8 cellular contexts compared by ENCODE assay signal in genomic region chr18:74291771-74292540, GRCh38. TPM values are rescaled to one million over a fixed set of nuclear protein-coding genes. Genes with fewer than 3 reads are reported as not detected.
A peak's percentile ranks its signal among the peaks of the same experiment; 100 is the strongest.
DNase-seq lines count a peak whose midpoint lies in the region; ATAC-seq and TF ChIP-seq lines count a peak whose summit lies in the region.

Gene CYB5A (minus strand): TSS chr18:74291963. CDS start chr18:74291875, 88 bp downstream.

- WGBS in right cardiac atrium, result under 1% methylated on average over 68 of the region's 68 CpGs

- no peaks in the 10 kb centered on the region for H3K9me3 ChIP-seq in ascending aorta
- no peaks in the 10 kb centered on the region for H3K9me3 ChIP-seq in right cardiac atrium (ENCODE audit: control insufficient read depth, low read length)
- no peaks in the 10 kb centered on the region for H3K9me3 ChIP-seq in vagina

- H3K27me3 ChIP-seq in ascending aorta, result no peaks in the 10 kb centered on the region
- H3K27me3 ChIP-seq in right cardiac atrium (ENCODE audit: control insufficient read depth, insufficient read depth), result no peaks in the 10 kb centered on the region
- H3K27me3 ChIP-seq in vagina, result no peaks in the 10 kb centered on the region

- peak; percentile 99 for ATAC-seq in HG02678 (IDR thresholded peaks at IDR 0.05; ENCODE audit: unreplicated experiment)
- ATAC-seq in right cardiac atrium, result peak; percentile 99 to 100

- H3K4me3 ChIP-seq in GM12865 (ENCODE audit: low read depth, low read length), result peak within 1 kb of the TSS; percentile 75
- peak within 1 kb of the TSS; percentile 63 to 87 for H3K4me3 ChIP-seq in ascending aorta
- peak within 1 kb of the TSS; percentile 85 for H3K4me3 ChIP-seq in right cardiac atrium (ENCODE audit: low read length)
- H3K4me3 ChIP-seq in vagina, result peak within 1 kb of the TSS; percentile 56 to 79

- no peak for TF ChIP-seq CTCF in GM12865 (IDR thresholded peaks at IDR 0.05; ENCODE audit: insufficient read depth, low read depth, low read length, missing control alignments)
- no peak for TF ChIP-seq CTCF in ascending aorta (IDR thresholded peaks at IDR 0.05)
- no peak for TF ChIP-seq CTCF in vagina (IDR thresholded peaks at IDR 0.05)

- H3K36me3 ChIP-seq in ascending aorta (no peaks in the 10 kb centered on the region), vagina (no peaks in the 10 kb centered on the region)

- TF ChIP-seq POLR2A in vagina (IDR thresholded peaks at IDR 0.05), result peak in 1 of 2 donors; percentile 8

- intact Hi-C loops in T-helper 2 cell treated with Interferon-gamma antibody and Interleukin-4, amounts not matched to agents 100 ng/mL and 5 ng/mL, for 36 hours (cut with micrococcal nuclease), result loop anchor here (1.0 to 5.0 kb wide), 4 partner anchors 145 to 920 kb away; partner anchors contain the start of genes CNDP2, FBXO15, TSHZ1 and ZNF407
- intact Hi-C loops in ascending aorta (cut with DNase I) (loop anchor here (1.0 to 5.0 kb wide), 5 partner anchors 60 to 915 kb away; partner anchors contain the start of genes PTGR3 and TIMM21), right cardiac atrium (cut with DNase I) (no loop called here), vagina (cut with DNase I) (no loop called here)

- H3K4me1 ChIP-seq in ascending aorta (peaks cover 5 to 8% of the 10 kb centered on the region in 2 donors), right cardiac atrium (ENCODE audit: control insufficient read depth, insufficient read depth, low read length) (no peaks in the 10 kb centered on the region), vagina (peaks cover 16% of the 10 kb centered on the region)

- peak within 1 kb of the TSS; percentile 30 to 58 for H3K27ac ChIP-seq in ascending aorta
- H3K27ac ChIP-seq in right cardiac atrium (ENCODE audit: low read length), result peak within 1 kb of the TSS; percentile 39
- peak within 1 kb of the TSS; percentile 70 for H3K27ac ChIP-seq in vagina

- DNase-seq in GM12865 (ENCODE audit: low read depth) (peak; percentile 98), NCI-H1436 (lab: John Stamatoyannopoulos, UW) (peak; percentile 95), ascending aorta (ENCODE audit: low spot score in 2 of 2) (peak; percentile 87 to 99), right cardiac atrium (peak; percentile 98 to 100 (median 99)), putamen (ENCODE audit: low spot score) (peak; percentile 99), vagina (ENCODE audit: extremely low spot score in 2 of 2) (peak in 1 of 2 donors; percentile 99)

RNA-seq across cellular contexts. Expression of gene CYB5A, which starts in this region (rescaled TPM):
- 14.6 and 17.4 TPM in 2 replicates for total RNA-seq in T-helper 2 cell treated with Interferon-gamma antibody and Interleukin-4, amounts not matched to agents 100 ng/mL and 5 ng/mL, for 36 hours
- total RNA-seq in ascending aorta, result 58.1 TPM
- 10 to 100 TPM; 40.4 to 53.6 (median 48.8) TPM for total RNA-seq in right cardiac atrium
- polyA plus RNA-seq in right cardiac atrium, result 91.8 TPM
- total RNA-seq in vagina, result 88.6 TPM

Comparison
In these comparisons a context has a peak if more than half of its experiments do, and no peak if none do; other contexts are left out.
1. intact Hi-C loops: an anchor here in T-helper 2 cell treated with Interferon-gamma antibody and Interleukin-4, amounts not matched to agents 100 ng/mL and 5 ng/mL, for 36 hours (1.0 to 5.0 kb wide) and ascending aorta (1.0 to 5.0 kb wide); none called in right cardiac atrium and vagina.